Comparison of ENCODE assay signal across 2 cellular contexts in the genomic region with DNA sequence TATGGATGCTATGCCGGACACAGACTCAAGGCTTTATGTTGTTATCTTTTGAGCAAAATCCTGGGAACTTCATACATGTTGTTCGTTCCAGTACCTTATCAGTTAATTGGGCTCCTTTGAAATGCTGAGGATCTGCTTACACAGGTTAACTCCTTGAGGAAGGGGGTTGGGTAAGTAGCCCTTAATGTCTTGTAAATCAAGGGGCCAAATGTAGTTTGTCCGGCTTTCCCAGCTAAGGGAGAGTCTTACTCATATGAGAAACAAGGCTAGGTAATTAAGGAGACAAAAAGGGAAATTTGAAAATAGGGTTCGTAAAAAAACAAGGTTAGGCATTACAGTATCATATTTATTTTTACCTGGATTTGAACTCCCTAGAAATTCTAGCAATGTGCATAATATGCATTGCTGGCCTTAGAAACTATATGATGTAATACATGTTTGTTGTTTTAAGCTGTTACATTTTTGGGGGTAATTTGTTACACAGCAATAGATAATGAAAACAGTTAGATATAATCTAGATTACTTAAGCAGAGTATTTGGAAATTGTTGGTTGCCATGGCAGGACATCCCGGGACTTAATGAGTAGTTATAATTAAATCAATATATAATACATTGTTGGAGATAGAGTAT.
TF ChIP-seq lines count a peak whose summit lies in the region.

No MANE protein-coding gene starts in this region.

TF ChIP-seq in HepG2, 621 proteins besides CTCF, POLR2A, EP300 and RAD21:
- TF ChIP-seq ATF7 (IDR thresholded peaks at IDR 0.05) = peak; percentile 56
- no peak for TF ChIP-seq ATF7 (CRISPR knock-in tag; IDR thresholded peaks at IDR 0.05)
- TF ChIP-seq CEBPB (IDR thresholded peaks at IDR 0.05; ENCODE audit: borderline replicate concordance, low read depth, low read length) = 0 out of 2 replicates have a peak, but pooled peaks have one; percentile 59
- no peak for TF ChIP-seq SKI (IDR thresholded peaks at IDR 0.05; ENCODE audit: partially characterized antibody)

TF ChIP-seq in K562, 482 proteins besides CTCF, POLR2A, EP300 and RAD21:
- TF ChIP-seq CEBPB (tag; IDR thresholded peaks at IDR 0.05) = 0 out of 2 replicates have a peak, but pooled peaks have one; percentile 24
- TF ChIP-seq, protein P1, sequence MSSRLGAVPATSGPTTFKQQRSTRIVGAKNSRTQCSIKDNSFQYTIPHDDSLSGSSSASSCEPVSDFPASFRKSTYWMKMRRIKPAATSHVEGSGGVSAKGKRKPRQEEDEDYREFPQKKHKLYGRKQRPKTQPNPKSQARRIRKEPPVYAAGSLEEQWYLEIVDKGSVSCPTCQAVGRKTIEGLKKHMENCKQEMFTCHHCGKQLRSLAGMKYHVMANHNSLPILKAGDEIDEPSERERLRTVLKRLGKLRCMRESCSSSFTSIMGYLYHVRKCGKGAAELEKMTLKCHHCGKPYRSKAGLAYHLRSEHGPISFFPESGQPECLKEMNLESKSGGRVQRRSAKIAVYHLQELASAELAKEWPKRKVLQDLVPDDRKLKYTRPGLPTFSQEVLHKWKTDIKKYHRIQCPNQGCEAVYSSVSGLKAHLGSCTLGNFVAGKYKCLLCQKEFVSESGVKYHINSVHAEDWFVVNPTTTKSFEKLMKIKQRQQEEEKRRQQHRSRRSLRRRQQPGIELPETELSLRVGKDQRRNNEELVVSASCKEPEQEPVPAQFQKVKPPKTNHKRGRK (tag; IDR thresholded peaks at IDR 0.05) = no peak
- TF ChIP-seq CHD2 (IDR thresholded peaks at IDR 0.05; ENCODE audit: low read depth, low read length) = no peak
- no peak for TF ChIP-seq CEBPG (CRISPR knock-in tag; IDR thresholded peaks at IDR 0.05)
- 0 out of 4 replicates have a peak, but pooled peaks of 1 of the 2 experiments have one; percentile 12 for TF ChIP-seq CEBPG (tag; conservative IDR thresholded peaks at IDR 0.05 in 1 of 2, IDR thresholded peaks at IDR 0.05 in 1 of 2)
- no peak for TF ChIP-seq KAT7 (CRISPR knock-in tag; IDR thresholded peaks at IDR 0.05; ENCODE audit: borderline replicate concordance)
- TF ChIP-seq, protein P2, sequence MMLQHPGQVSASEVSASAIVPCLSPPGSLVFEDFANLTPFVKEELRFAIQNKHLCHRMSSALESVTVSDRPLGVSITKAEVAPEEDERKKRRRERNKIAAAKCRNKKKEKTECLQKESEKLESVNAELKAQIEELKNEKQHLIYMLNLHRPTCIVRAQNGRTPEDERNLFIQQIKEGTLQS (IDR thresholded peaks at IDR 0.05) = 0 out of 2 replicates have a peak, but pooled peaks have one; percentile 8
- TF ChIP-seq, protein P2 (CRISPR knock-in tag; conservative IDR thresholded peaks at IDR 0.05) = no peak
